16 cellular contexts compared by ENCODE assay signal in genomic region chr3:196227629-196228493, GRCh38. TPM values are rescaled to one million over a fixed set of nuclear protein-coding genes. Genes with fewer than 3 reads are reported as not detected.
DNase-seq lines count a peak whose midpoint lies in the region; ATAC-seq, FAIRE-seq and TF ChIP-seq lines count a peak whose summit lies in the region.
"Had no signal": no experiment of that assay in that cellular context is flagged by ENCODE, and none has a peak within 500 bp of the region (broad histone marks: within the 10 kb centered on the region; RNA-seq: fewer than 3 reads in every experiment).

No MANE protein-coding gene starts in this region.

- dilution Hi-C loops in mammary epithelial cell (cut with HindIII; ENCODE audit: low sequenced_read_pairs): loop anchor here (5.0 to 10.0 kb wide), 2 partner anchors 217 to 234 kb away; no protein-coding TSS in a partner anchor

- H3K27ac Mint-ChIP-seq in dendritic cell treated with granulocyte-macrophage colony-stimulating factor and Interleukin-4, amounts not matched to agents 40 ng/mL and 50 ng/mL, for 4 days: peak overlapping the region; percentile 24
- H3K27ac Mint-ChIP-seq: activated CD8-positive, alpha-beta T cell treated with anti-CD3 and anti-CD28 coated beads for 36 hours; T-helper 17 cell had no signal

- H3K4me1 ChIP-seq in breast epithelium (no peaks in the 10 kb centered on the region), mammary epithelial cell (ENCODE audit: insufficient read depth, low read length) (no peaks in the 10 kb centered on the region), mesenchymal stem cell (ENCODE audit: control insufficient read depth, insufficient read depth, low read depth, low read length) (no peaks in the 10 kb centered on the region), upper lobe of right lung (no peaks in the 10 kb centered on the region)

- H3K9ac ChIP-seq in mammary epithelial cell (ENCODE audit: insufficient read depth, low read length) (no peak overlapping the region), mesenchymal stem cell (ENCODE audit: low read length) (peak overlapping the region; percentile 66)

- H3K4me2 ChIP-seq in mammary epithelial cell (ENCODE audit: insufficient read depth, low read depth, low read length) (no peak overlapping the region), mesenchymal stem cell (ENCODE audit: low read length, poor library complexity, severe bottlenecking) (no peak overlapping the region)

- no peak overlapping the region for H2BK5ac ChIP-seq in mesenchymal stem cell (ENCODE audit: low read depth, low read length, poor library complexity, severe bottlenecking)

- FAIRE-seq in urothelium cell line (lab: Jason Lieb, UNC) (no peak), frontal cortex (lab: Jason Lieb, UNC) (no peak)

- no peak overlapping the region for H2AFZ ChIP-seq in mammary epithelial cell (ENCODE audit: low read depth, low read length)
- H2AFZ ChIP-seq in mesenchymal stem cell (ENCODE audit: low read depth, low read length): no peak overlapping the region

- H3K27me3 Mint-ChIP-seq in dendritic cell treated with granulocyte-macrophage colony-stimulating factor and Interleukin-4, amounts not matched to agents 40 ng/mL and 50 ng/mL, for 4 days: peaks cover 10% of the 10 kb centered on the region
- H3K27me3 Mint-ChIP-seq: naive B cell, T-helper 17 cell had no signal

- H4K8ac ChIP-seq in mesenchymal stem cell (ENCODE audit: low read length): no peak overlapping the region

- H3K27me3 ChIP-seq in breast epithelium: no peaks in the 10 kb centered on the region
- no peaks in the 10 kb centered on the region for H3K27me3 ChIP-seq in mammary epithelial cell (ENCODE audit: insufficient read depth, low read length)
- H3K27me3 ChIP-seq in mesenchymal stem cell (ENCODE audit: control insufficient read depth in 1 of 2, insufficient read depth in 1 of 2, low read length in 2 of 2): peaks cover 0 to 20% of the 10 kb centered on the region in 2 experiments
- no peaks in the 10 kb centered on the region for H3K27me3 ChIP-seq in upper lobe of right lung

- TF ChIP-seq POLR2A in breast epithelium (IDR thresholded peaks at IDR 0.05): no peak

- no peak overlapping the region for H2AK5ac ChIP-seq in mesenchymal stem cell (ENCODE audit: low read length, severe bottlenecking)

- BruUV-seq in mammary epithelial cell (replicated peaks; lab: Mats Ljungman, UMichigan): no TSS peak

- intact Hi-C loops in breast epithelium (cut with DNase I; ENCODE audit: low total_unique reads) (no loop called here), mammary epithelial cell (cut with micrococcal nuclease) (no loop called here), upper lobe of right lung (cut with DNase I) (no loop called here)
- intact Hi-C loops in dendritic cell treated with granulocyte-macrophage colony-stimulating factor and Interleukin-4, amounts not matched to agents 40 ng/mL and 50 ng/mL, for 4 days (cut with micrococcal nuclease): no loop called here

- H3K18ac ChIP-seq in mesenchymal stem cell (ENCODE audit: low read depth in 1 of 2, low read length in 2 of 2): no peak overlapping the region

- H3K4me3 ChIP-seq in breast epithelium (peak overlapping the region in 2 of 3 donors; percentile 1 to 54), mammary epithelial cell (replicated peaks in 1 of 3; ENCODE audit: insufficient read depth in 1 of 3, low read depth in 2 of 3, low read length in 3 of 3) (no peak overlapping the region), mesenchymal stem cell (ENCODE audit: insufficient read depth in 1 of 2, low read depth in 1 of 2, low read length in 2 of 2) (peak overlapping the region in 1 of 2 experiments; percentile 56), upper lobe of right lung (no peak overlapping the region)

- peak overlapping the region in 1 of 2 experiments; percentile 35 for H3K14ac ChIP-seq in mesenchymal stem cell (ENCODE audit: low read length in 2 of 2)

- H4K91ac ChIP-seq in mesenchymal stem cell (ENCODE audit: low read length): no peak overlapping the region

- no peak overlapping the region for H3K4ac ChIP-seq in mesenchymal stem cell (ENCODE audit: low read depth in 1 of 2, low read length in 2 of 2)

- H3K9me3 ChIP-seq in breast epithelium: no peaks in the 10 kb centered on the region
- H3K9me3 ChIP-seq in mammary epithelial cell (replicated peaks; ENCODE audit: insufficient read depth, low read length): no peaks in the 10 kb centered on the region
- no peaks in the 10 kb centered on the region for H3K9me3 ChIP-seq in mesenchymal stem cell (ENCODE audit: control insufficient read depth, low read length)
- H3K9me3 ChIP-seq in upper lobe of right lung: no peaks in the 10 kb centered on the region

- no peaks in the 10 kb centered on the region for H3K36me3 Mint-ChIP-seq in dendritic cell treated with granulocyte-macrophage colony-stimulating factor and Interleukin-4, amounts not matched to agents 40 ng/mL and 50 ng/mL, for 4 days (ENCODE audit: low read depth)
- H3K36me3 Mint-ChIP-seq: naive B cell had no signal

- no peaks in the 10 kb centered on the region for H3K9me3 Mint-ChIP-seq in dendritic cell treated with granulocyte-macrophage colony-stimulating factor and Interleukin-4, amounts not matched to agents 40 ng/mL and 50 ng/mL, for 4 days
- H3K9me3 Mint-ChIP-seq: activated CD8-positive, alpha-beta T cell treated with anti-CD3 and anti-CD28 coated beads for 36 hours; naive B cell had no signal

- in situ Hi-C loops in mammary epithelial cell (cut with MboI; ENCODE audit: low sequenced_read_pairs in 2 of 2): no loop called here

- no peaks in the 10 kb centered on the region for H3K79me2 ChIP-seq in mammary epithelial cell (ENCODE audit: insufficient read depth, low read length)

- 69% methylated on average over 14 of the region's 24 CpGs for WGBS in mammary epithelial cell (ENCODE audit: low coverage, missing lambda C conversion rate)
- 74% methylated on average over 23 of the region's 24 CpGs for WGBS in mesenchymal stem cell

- no peak for TF ChIP-seq CTCF in breast epithelium (IDR thresholded peaks at IDR 0.05)
- no peak for TF ChIP-seq CTCF in mammary epithelial cell (conservative IDR thresholded peaks at IDR 0.05 in 1 of 2, IDR thresholded peaks at IDR 0.05 in 1 of 2; ENCODE audit: extremely low read depth in 1 of 2, insufficient read depth in 1 of 2, low read depth in 1 of 2, low read length in 2 of 2)
- TF ChIP-seq CTCF in upper lobe of right lung (IDR thresholded peaks at IDR 0.05): no peak

- no peaks in the 10 kb centered on the region for H3K36me3 ChIP-seq in breast epithelium
- no peaks in the 10 kb centered on the region for H3K36me3 ChIP-seq in mammary epithelial cell (ENCODE audit: insufficient read depth, low read length)
- peaks cover 3 to 9% of the 10 kb centered on the region in 2 experiments for H3K36me3 ChIP-seq in mesenchymal stem cell (ENCODE audit: control insufficient read depth in 1 of 2, insufficient read depth in 2 of 2, low read depth in 1 of 2, low read length in 2 of 2)
- H3K36me3 ChIP-seq in upper lobe of right lung: no peaks in the 10 kb centered on the region

- H3K27ac ChIP-seq in breast epithelium (no peak overlapping the region), mammary epithelial cell (ENCODE audit: insufficient read depth, low read depth, low read length) (no peak overlapping the region), mesenchymal stem cell (ENCODE audit: low read length, poor library complexity, severe bottlenecking) (no peak overlapping the region), upper lobe of right lung (no peak overlapping the region)

- no peak overlapping the region for H2BK15ac ChIP-seq in mesenchymal stem cell (ENCODE audit: low read depth, poor library complexity, severe bottlenecking)

- DNase-seq in breast epithelium (ENCODE audit: low spot score in 2 of 2) (no peak), mammary epithelial cell (no peak), mesenchymal stem cell (no peak), upper lobe of right lung (no peak), NCI-H1436 (lab: John Stamatoyannopoulos, UW) (no peak), urothelium cell line (ENCODE audit: low spot score) (no peak), frontal cortex (ENCODE audit: low spot score in 2 of 2) (no peak)
- DNase-seq: activated CD8-positive, alpha-beta T cell treated with anti-CD3 and anti-CD28 coated beads for 36 hours; activated naive CD4-positive, alpha-beta T cell treated with Interleukin-2 at 50 U/mL for 16 hours; effector CD8-positive, alpha-beta T cell; naive B cell; NCI-H1436 treated with DMSO at 0.1 percent for 48 hours; stimulated activated CD4-positive, alpha-beta T cell treated with anti-CD3 and anti-CD28 coated beads, Interleukin-15, amount 100 ng/mL, for 24 hours; T-helper 17 cell had no signal

- no peak overlapping the region for H3K4me3 Mint-ChIP-seq in dendritic cell treated with granulocyte-macrophage colony-stimulating factor and Interleukin-4, amounts not matched to agents 40 ng/mL and 50 ng/mL, for 4 days
- H3K4me3 Mint-ChIP-seq: activated CD8-positive, alpha-beta T cell treated with anti-CD3 and anti-CD28 coated beads for 36 hours; T-helper 17 cell had no signal

- no peaks in the 10 kb centered on the region for H4K20me1 ChIP-seq in mammary epithelial cell (ENCODE audit: insufficient read depth, low read length)

- ATAC-seq in upper lobe of right lung: peak; percentile 39
- ATAC-seq: activated CD8-positive, alpha-beta T cell treated with anti-CD3 and anti-CD28 coated beads for 36 hours; T-helper 17 cell had no signal

- no peak overlapping the region for H2BK12ac ChIP-seq in mesenchymal stem cell (ENCODE audit: low read length in 2 of 2)

- no peak overlapping the region for H3K23ac ChIP-seq in mesenchymal stem cell (ENCODE audit: low read length in 2 of 2)

- no peaks in the 10 kb centered on the region for H3K79me1 ChIP-seq in mesenchymal stem cell (replicated peaks; ENCODE audit: low read length, poor library complexity, severe bottlenecking)

- peaks cover 27% of the 10 kb centered on the region for H3K4me1 Mint-ChIP-seq in dendritic cell treated with granulocyte-macrophage colony-stimulating factor and Interleukin-4, amounts not matched to agents 40 ng/mL and 50 ng/mL, for 4 days (ENCODE audit: low read depth)

- H2BK120ac ChIP-seq in mesenchymal stem cell (ENCODE audit: low read depth, low read length): no peak overlapping the region

- CTCF ChIA-PET in mammary epithelial cell (lab: Charles Lee; ENCODE audit: low non-redundant PET): no interaction called here

RNA-seq across cellular contexts. Expression of gene SLC51A, which starts 11.5 kb away (rescaled TPM):
- total RNA-seq in breast epithelium: not detected
- total RNA-seq in mammary epithelial cell: not detected
- not detected for polyA plus RNA-seq in mammary epithelial cell
- not detected for polyA minus RNA-seq in mammary epithelial cell
- polyA plus RNA-seq in mesenchymal stem cell (2013, experiment 1 of 2): not detected
- not detected for polyA plus RNA-seq in mesenchymal stem cell (2013, experiment 2 of 2)
- total RNA-seq in upper lobe of right lung: not detected
- not detected for total RNA-seq in frontal cortex
- total RNA-seq: activated CD8-positive, alpha-beta T cell treated with anti-CD3 and anti-CD28 coated beads for 36 hours; Daoy; T-helper 17 cell had no signal

RNA-seq across cellular contexts. Expression of gene ZDHHC19, which starts 16.7 kb away (rescaled TPM):
- not detected for total RNA-seq in breast epithelium
- total RNA-seq in mammary epithelial cell: not detected
- not detected for polyA plus RNA-seq in mammary epithelial cell
- polyA minus RNA-seq in mammary epithelial cell: not detected
- polyA plus RNA-seq in mesenchymal stem cell (2013, experiment 1 of 2): not detected
- polyA plus RNA-seq in mesenchymal stem cell (2013, experiment 2 of 2): not detected
- not detected for total RNA-seq in upper lobe of right lung
- total RNA-seq in frontal cortex: not detected
- total RNA-seq: activated CD8-positive, alpha-beta T cell treated with anti-CD3 and anti-CD28 coated beads for 36 hours; Daoy; T-helper 17 cell had no signal

RNA-seq across cellular contexts. Expression of gene PCYT1A, which starts 59.7 kb away (rescaled TPM):
- total RNA-seq in breast epithelium (10 to 100 TPM; 55.9 to 92.0 (median 56.4) TPM), mammary epithelial cell (100 to 1,000 TPM; 103 to 175 TPM), upper lobe of right lung (58.4 TPM), frontal cortex (15.1 TPM)
- 71.1 TPM for polyA plus RNA-seq in mammary epithelial cell
- polyA minus RNA-seq in mammary epithelial cell: 390 TPM
- 61.2 TPM for polyA plus RNA-seq in mesenchymal stem cell (2013, experiment 1 of 2)
- 60.2 TPM for polyA plus RNA-seq in mesenchymal stem cell (2013, experiment 2 of 2)

Comparison
In these comparisons a context has a peak if more than half of its experiments do, and no peak if none do; other contexts are left out.
1. H3K4me3 ChIP-seq: peak in breast epithelium (2 of 3); none in mammary epithelial cell (0 of 3) and upper lobe of right lung (single experiment).